ENCODE assay signal across 8 cellular contexts in the genomic region with DNA sequence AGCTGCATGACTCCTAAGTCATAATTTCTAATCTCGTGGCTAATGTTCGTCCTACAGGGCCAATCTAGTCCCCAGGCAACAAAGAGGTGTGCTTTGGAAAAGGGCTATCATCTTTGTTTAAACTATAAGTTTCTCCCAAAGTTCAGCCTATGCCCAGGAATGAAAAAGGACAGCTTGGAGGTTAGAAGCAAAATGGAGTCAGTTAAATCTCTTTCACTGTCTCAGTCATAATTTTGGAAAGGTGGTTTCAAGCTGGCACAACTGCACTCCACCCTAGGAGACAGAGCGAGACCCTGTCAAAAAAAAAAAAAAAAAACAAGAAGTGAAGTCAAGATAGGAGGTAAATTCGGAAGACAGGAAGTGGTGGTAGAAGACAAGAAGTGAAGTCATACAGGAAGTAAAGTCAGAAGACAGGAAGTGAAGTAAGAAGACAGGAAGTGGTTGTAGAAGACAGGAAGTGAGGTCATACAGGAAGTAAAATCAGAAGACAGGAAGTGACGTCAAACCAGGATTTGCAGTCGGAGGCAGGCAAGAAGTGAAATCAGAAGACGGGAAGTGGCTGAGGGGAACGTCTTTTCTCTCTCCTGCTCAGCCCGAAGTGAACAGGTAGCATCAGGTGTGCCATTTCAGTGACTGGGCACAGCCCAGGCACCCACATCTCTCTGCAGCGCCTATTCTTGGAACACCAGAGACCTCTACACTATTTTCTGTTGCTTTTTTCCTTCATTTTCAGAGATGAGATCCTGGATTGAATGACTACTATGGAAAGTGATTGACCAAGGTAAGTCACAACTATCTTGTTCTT. TPM values are rescaled to one million over a fixed set of nuclear protein-coding genes. Genes with fewer than 3 reads are reported as not detected.
DNase-seq lines count a peak whose midpoint lies in the region; ATAC-seq, FAIRE-seq and TF ChIP-seq lines count a peak whose summit lies in the region.

No MANE protein-coding gene starts in this region.

- intact Hi-C loops in pancreas (cut with DNase I) = no loop called here

- no peaks in the 10 kb centered on the region for H3K4me1 ChIP-seq in fibroblast of lung (ENCODE audit: control insufficient read depth, extremely low read depth, insufficient read depth, low read length)
- H3K4me1 ChIP-seq in pancreas = no peaks in the 10 kb centered on the region

- H3K4me3 ChIP-seq in fibroblast of lung (replicated peaks in 1 of 4; ENCODE audit: control extremely low read depth in 1 of 4, insufficient read depth in 1 of 4, low read depth in 3 of 4, low read length in 4 of 4) (peak overlapping the region in 3 of 4 experiments; percentile 18 to 37 (median 26)), pancreas (peak overlapping the region in 2 of 4 donors; percentile 13 to 38)

- 52 to 67% methylated on average over 10 of the region's 10 CpGs for WGBS in pancreas, 2 donors

- H3K9me3 ChIP-seq in fibroblast of lung (ENCODE audit: control insufficient read depth, insufficient read depth, low read depth, low read length) (no peaks in the 10 kb centered on the region), pancreas (no peaks in the 10 kb centered on the region)

- no peak overlapping the region for H3K4me2 ChIP-seq in fibroblast of lung (ENCODE audit: extremely low read depth, insufficient read depth, low read length)

- H2AFZ ChIP-seq in fibroblast of lung (ENCODE audit: low read length) = no peak overlapping the region

- TF ChIP-seq CTCF in fibroblast of lung (conservative IDR thresholded peaks at IDR 0.05 in 1 of 2, IDR thresholded peaks at IDR 0.05 in 1 of 2; ENCODE audit: low read depth in 1 of 2, low read length in 2 of 2) (no peak), pancreas (IDR thresholded peaks at IDR 0.05) (no peak)

- peak; percentile 25 for DNase-seq in EL
- peak; percentile 93 for DNase-seq in NOMO-1 treated with dmso at 0.1 percent for 144 hours (lab: John Stamatoyannopoulos, UW; ENCODE audit: unreplicated experiment)
- peak; percentile 34 for DNase-seq in activated CD8-positive, alpha-beta memory T cell treated with anti-CD3 and anti-CD28 coated beads, Interleukin-2, amount 50 U/mL, for 1 hour (ENCODE audit: extremely low read depth)
- peak; percentile 46 to 77 for DNase-seq in fibroblast of lung (ENCODE audit: low read depth in 2 of 2)
- DNase-seq in pancreas = peak in 1 of 6 donors; percentile 47
- peak; percentile 66 for DNase-seq in ureter (ENCODE audit: low spot score)
- no peak for DNase-seq in NCI-H2107 treated with DMSO at 0.1 percent for 48 hours (lab: John Stamatoyannopoulos, UW; ENCODE audit: unreplicated experiment)

- no peaks in the 10 kb centered on the region for H3K36me3 ChIP-seq in fibroblast of lung (ENCODE audit: control insufficient read depth, insufficient read depth, low read length)
- H3K36me3 ChIP-seq in pancreas = no peaks in the 10 kb centered on the region

- ATAC-seq in HG03108 (IDR thresholded peaks at IDR 0.05; ENCODE audit: unreplicated experiment) (peak; percentile 64), pancreas (peak in 3 of 4 donors; percentile 60 to 96 (median 89))

- H3K27ac ChIP-seq in fibroblast of lung (ENCODE audit: insufficient read depth, low read length) (no peak overlapping the region), pancreas (peak overlapping the region in 1 of 4 donors; percentile 33)

- no peaks in the 10 kb centered on the region for H4K20me1 ChIP-seq in fibroblast of lung (ENCODE audit: control insufficient read depth, extremely low read depth, insufficient read depth, low read length)

- H3K79me2 ChIP-seq in fibroblast of lung (ENCODE audit: control insufficient read depth, insufficient read depth, low read length) = no peaks in the 10 kb centered on the region

- H3K27me3 ChIP-seq in fibroblast of lung (ENCODE audit: control insufficient read depth, insufficient read depth, low read length) = no peaks in the 10 kb centered on the region
- peaks cover 0 to 3% (median 0%) of the 10 kb centered on the region in 4 donors for H3K27me3 ChIP-seq in pancreas

- no peak overlapping the region for H3K9ac ChIP-seq in fibroblast of lung (ENCODE audit: insufficient read depth, low read length)

- no peak for FAIRE-seq in pancreas (lab: Jason Lieb, UNC)

RNA-seq across cellular contexts. Expression of gene GP6, which starts 32.2 kb away (rescaled TPM):
- not detected in 2 replicates for total RNA-seq in fibroblast of lung
- 0.03 TPM in 1 of 2 replicates, not detected in the other for polyA plus RNA-seq in fibroblast of lung
- not detected in 2 replicates for polyA plus RNA-seq in fibroblast of lung (2012)
- not detected in 2 replicates for polyA minus RNA-seq in fibroblast of lung (ENCODE audit: low replicate concordance)
- total RNA-seq in pancreas = under 1 TPM in 5 of 6 donors, not detected in 1; 0.09 to 0.25 (median 0.24) TPM
- under 1 TPM in 1 of 2 donors, not detected in 1; 0.31 TPM for polyA plus RNA-seq in pancreas
- 1.2 TPM for total RNA-seq in ureter

RNA-seq across cellular contexts. Expression of gene NLRP2, which starts 39.7 kb away (rescaled TPM):
- under 0.01 and 0.17 TPM in 2 replicates for total RNA-seq in fibroblast of lung
- 0.05 and 0.37 TPM in 2 replicates for polyA plus RNA-seq in fibroblast of lung
- polyA plus RNA-seq in fibroblast of lung (2012) = 0.29 TPM in 1 of 2 replicates, not detected in the other
- polyA minus RNA-seq in fibroblast of lung (ENCODE audit: low replicate concordance) = 2.5 TPM in 1 of 2 replicates, not detected in the other
- 1 to 10 TPM; 1.6 to 7.3 (median 4.4) TPM for total RNA-seq in pancreas
- polyA plus RNA-seq in pancreas = 10 to 100 TPM in 1 of 2 donors, under 1 TPM in 1; 0.34 to 17.5 TPM
- 75.1 TPM for total RNA-seq in ureter

RNA-seq across cellular contexts. Expression of gene RDH13, which starts 57.1 kb away (rescaled TPM):
- 6.9 and 8.5 TPM in 2 replicates for total RNA-seq in fibroblast of lung
- 2.7 and 5.6 TPM in 2 replicates for polyA plus RNA-seq in fibroblast of lung
- 3.4 and 6.2 TPM in 2 replicates for polyA plus RNA-seq in fibroblast of lung (2012)
- 12.2 and 12.3 TPM in 2 replicates for polyA minus RNA-seq in fibroblast of lung (ENCODE audit: low replicate concordance)
- 10 to 100 TPM; 10.9 to 27.1 (median 14.2) TPM for total RNA-seq in pancreas
- 10 to 100 TPM; 22.0 to 26.6 TPM for polyA plus RNA-seq in pancreas
- 24.8 TPM for total RNA-seq in ureter

RNA-seq across cellular contexts. Expression of gene NLRP7, which starts 58.6 kb away (rescaled TPM):
- total RNA-seq in fibroblast of lung (not detected in 2 replicates), pancreas (under 1 TPM in 1 of 6 donors, not detected in 5; 0.06 TPM), ureter (not detected)
- polyA plus RNA-seq in fibroblast of lung (not detected in 2 replicates), pancreas (not detected)
- polyA plus RNA-seq in fibroblast of lung (2012) = not detected in 2 replicates
- not detected in 2 replicates for polyA minus RNA-seq in fibroblast of lung (ENCODE audit: low replicate concordance)
